Comparison of ENCODE assay signal across 1 cellular context in genomic region chr16:89971495-89972243, GRCh38.
TF ChIP-seq lines count a peak whose summit lies in the region.

No MANE protein-coding gene starts in this region.

TF ChIP-seq in K562, 482 proteins besides CTCF, POLR2A, EP300 and RAD21 (continues in another document):
- TF ChIP-seq CBX2 (IDR thresholded peaks at IDR 0.05; ENCODE audit: insufficient read depth, low read length, poor library complexity, severe bottlenecking) (no peak), KDM1A (IDR thresholded peaks at IDR 0.05) (peak; percentile 70 to 73), CTBP1 (IDR thresholded peaks at IDR 0.05; ENCODE audit: borderline replicate concordance) (peak; percentile 24; the same call in 1 of the 2 replicates), FOXM1 (IDR thresholded peaks at IDR 0.05; ENCODE audit: low read depth) (no peak), FOXM1 (CRISPR knock-in tag; IDR thresholded peaks at IDR 0.05; ENCODE audit: low read depth) (peak; percentile 6; the same call in 1 of the 2 replicates), ZNF436 (CRISPR knock-in tag; IDR thresholded peaks at IDR 0.05) (no peak), ZNF75A (CRISPR knock-in tag; IDR thresholded peaks at IDR 0.05) (no peak), E4F1 (CRISPR knock-in tag; IDR thresholded peaks at IDR 0.05; ENCODE audit: borderline replicate concordance) (no peak), MGA (IDR thresholded peaks at IDR 0.05) (peak; percentile 87), RBBP5 (IDR thresholded peaks at IDR 0.05; ENCODE audit: borderline replicate concordance, insufficient read depth, low read length, poor library complexity, severe bottlenecking) (peak; percentile 9), MAX (CRISPR knock-in tag; IDR thresholded peaks at IDR 0.05) (peak; percentile 57), YBX1 (IDR thresholded peaks at IDR 0.05) (no peak), NKRF (IDR thresholded peaks at IDR 0.05; ENCODE audit: borderline replicate concordance) (peak; percentile 65; the same call in 1 of the 2 replicates), ZNF589 (CRISPR knock-in tag; IDR thresholded peaks at IDR 0.05; ENCODE audit: low read depth) (no peak), ETV1 (tag; conservative IDR thresholded peaks at IDR 0.05; ENCODE audit: low read depth) (peak; percentile 45; the same call in 1 of the 2 replicates), KLF13 (tag; IDR thresholded peaks at IDR 0.05; ENCODE audit: borderline replicate concordance, low read depth) (0 out of 2 replicates have a peak, but pooled peaks have one; percentile 26), ZBTB40 (IDR thresholded peaks at IDR 0.05) (peak; percentile 35; the same call in 1 of the 2 replicates), ZBTB40 (CRISPR knock-in tag; IDR thresholded peaks at IDR 0.05) (no peak), CHD1 (IDR thresholded peaks at IDR 0.05; ENCODE audit: low read length) (peak; percentile 5), CREB5 (CRISPR knock-in tag; IDR thresholded peaks at IDR 0.05) (no peak), MTA3 (IDR thresholded peaks at IDR 0.05; ENCODE audit: borderline replicate concordance) (0 out of 2 replicates have a peak, but pooled peaks have one; percentile 14), TEAD1 (CRISPR knock-in tag; IDR thresholded peaks at IDR 0.05) (peak in 1 of 2 experiments; percentile 67; a peak in 2 of 4 replicates)
